Comparison of ENCODE assay signal across 8 cellular contexts in the genomic region with DNA sequence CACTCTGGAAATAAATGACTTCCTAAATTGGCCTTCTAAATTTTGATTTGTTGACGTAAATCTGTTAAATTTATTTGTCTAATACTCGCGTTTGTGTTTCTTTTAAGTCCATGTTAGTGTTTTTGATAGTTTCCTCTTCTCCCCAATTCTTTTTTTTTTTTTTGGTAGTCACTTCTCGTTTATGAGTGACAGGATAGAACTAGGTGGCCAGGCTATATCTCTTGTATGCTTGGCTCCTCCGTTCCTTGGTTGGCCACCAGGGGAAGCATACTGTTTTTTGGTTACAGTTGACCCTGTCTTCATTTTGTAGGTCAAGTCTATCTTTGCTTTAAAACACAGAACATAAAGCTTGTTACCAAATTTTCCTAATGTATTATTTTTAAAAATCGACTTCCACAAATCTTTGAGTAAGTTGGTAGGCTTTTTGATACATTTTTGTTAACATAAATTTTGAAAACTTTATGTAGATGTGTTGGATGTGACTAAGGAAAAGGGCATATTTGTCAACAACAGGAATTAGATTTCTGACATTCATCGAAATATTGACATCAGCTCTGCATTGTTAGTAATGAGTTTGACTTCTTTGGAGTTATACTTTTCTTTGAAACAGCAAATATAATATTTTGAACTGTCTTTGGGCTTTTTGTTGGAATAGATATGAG. TPM values are rescaled to one million over a fixed set of nuclear protein-coding genes. Genes with fewer than 3 reads are reported as not detected.
DNase-seq lines count a peak whose midpoint lies in the region; ATAC-seq, FAIRE-seq and TF ChIP-seq lines count a peak whose summit lies in the region.

No MANE protein-coding gene starts in this region.

- H3K4me1 ChIP-seq in A549 (peaks cover 30% of the 10 kb centered on the region), MM.1S (ENCODE audit: low read length) (no peaks in the 10 kb centered on the region), ovary (ENCODE audit: insufficient read depth) (peaks cover 7% of the 10 kb centered on the region), vagina (peaks cover 28% of the 10 kb centered on the region)

- peak; percentile 60 for TF ChIP-seq CTCF in A549 (IDR thresholded peaks at IDR 0.05)
- peak; percentile 58 for TF ChIP-seq CTCF in MM.1S (IDR thresholded peaks at IDR 0.05; ENCODE audit: low read length)
- TF ChIP-seq CTCF in ovary (IDR thresholded peaks at IDR 0.05), result peak; percentile 28 to 69 (median 37)
- peak; percentile 20 to 62 (median 49) for TF ChIP-seq CTCF in vagina (IDR thresholded peaks at IDR 0.05)

- no peaks in the 10 kb centered on the region for H3K9me3 Mint-ChIP-seq in activated naive CD4-positive, alpha-beta T cell treated with anti-CD3 and anti-CD28 coated beads for 36 hours

- H3K27me3 ChIP-seq in MM.1S (replicated peaks; ENCODE audit: insufficient read depth, low read length), result no peaks in the 10 kb centered on the region
- H3K27me3 ChIP-seq in ovary, result no peaks in the 10 kb centered on the region
- H3K27me3 ChIP-seq in vagina, result no peaks in the 10 kb centered on the region

- H4K20me1 ChIP-seq in MM.1S (ENCODE audit: insufficient read depth, low read length), result no peaks in the 10 kb centered on the region

- no peak overlapping the region for H2AFZ ChIP-seq in MM.1S (ENCODE audit: low read length)

- H3K9ac ChIP-seq in MM.1S (ENCODE audit: low read length), result no peak overlapping the region

- H3K4me2 ChIP-seq in A549, result peak overlapping the region; percentile 77
- peak overlapping the region; percentile 67 for H3K4me2 ChIP-seq in MM.1S (ENCODE audit: low read depth, low read length)

- peak overlapping the region; percentile 85; the same call in 2 of the 3 replicates for H3K4me3 ChIP-seq in A549
- peak overlapping the region; percentile 74 for H3K4me3 ChIP-seq in MM.1S (ENCODE audit: low read length)
- no peak overlapping the region for H3K4me3 ChIP-seq in ovary
- H3K4me3 ChIP-seq in vagina, result peak overlapping the region in 1 of 2 donors; percentile 72

- CTCF ChIA-PET in A549 (lab: Yijun Ruan, JAX), result interaction anchor here (0.5 to 3.9 kb wide), 53 partner anchors 9 to 1348 kb away, joined by 3 to 34 read pairs (median 4); partner anchors contain the start of genes ANKRD9 and RD3L
- CTCF ChIA-PET in activated naive CD4-positive, alpha-beta T cell treated with anti-CD3 and anti-CD28 coated beads for 36 hours (lab: Charles Lee), result interaction anchor here (0.6 to 2.0 kb wide), 24 partner anchors 9 to 593 kb away, joined by 3 to 12 read pairs (median 4); no protein-coding TSS in a partner anchor

- H3K27ac ChIP-seq in A549, result no peak overlapping the region
- no peak overlapping the region for H3K27ac ChIP-seq in MM.1S (ENCODE audit: low read length)
- H3K27ac ChIP-seq in ovary, result no peak overlapping the region
- H3K27ac ChIP-seq in vagina, result no peak overlapping the region

- WGBS in A549 (ENCODE audit: missing lambda C conversion rate), result 4% methylated on average over 7 of the region's 7 CpGs
- WGBS in ovary, 3 donors, result 34 to 37% (median 36%) methylated on average over 7 of the region's 7 CpGs

- intact Hi-C loops in activated naive CD4-positive, alpha-beta T cell treated with anti-CD3 and anti-CD28 coated beads for 36 hours (cut with micrococcal nuclease), result loop anchor here (1.0 to 10.0 kb wide), 3 partner anchors 12 to 630 kb away; partner anchors contain the start of gene DYNC1H1
- intact Hi-C loops in ovary (cut with DNase I), result no loop called here
- intact Hi-C loops in vagina (cut with DNase I), result loop anchor here (5.0 kb wide), 1 partner anchor 632 kb away; the partner anchor contains the start of gene DYNC1H1

- no peak for TF ChIP-seq POLR2A in A549 (IDR thresholded peaks at IDR 0.05; ENCODE audit: low read length)
- TF ChIP-seq POLR2A in ovary (IDR thresholded peaks at IDR 0.05), result no peak
- no peak for TF ChIP-seq POLR2A in vagina (IDR thresholded peaks at IDR 0.05)

- no peaks in the 10 kb centered on the region for H3K9me3 ChIP-seq in A549
- no peaks in the 10 kb centered on the region for H3K9me3 ChIP-seq in MM.1S (replicated peaks; ENCODE audit: insufficient read depth, low read length)
- no peaks in the 10 kb centered on the region for H3K9me3 ChIP-seq in ovary
- H3K9me3 ChIP-seq in vagina, result no peaks in the 10 kb centered on the region

- H3K36me3 Mint-ChIP-seq in activated naive CD4-positive, alpha-beta T cell treated with anti-CD3 and anti-CD28 coated beads for 36 hours (ENCODE audit: low read depth), result peaks cover 6% of the 10 kb centered on the region

- TF ChIP-seq RAD21 in A549 (conservative IDR thresholded peaks at IDR 0.05 in 1 of 2, IDR thresholded peaks at IDR 0.05 in 1 of 2), result peak; percentile 42 to 43; a peak in 4 of 5 replicates

- peak overlapping the region; percentile 83 for H3K4me3 Mint-ChIP-seq in activated naive CD4-positive, alpha-beta T cell treated with anti-CD3 and anti-CD28 coated beads for 36 hours

- no peaks in the 10 kb centered on the region for H3K9me2 ChIP-seq in MM.1S (replicated peaks; ENCODE audit: insufficient read depth, low read length)

- peaks cover 28% of the 10 kb centered on the region for H3K79me2 ChIP-seq in MM.1S (ENCODE audit: low read length)

- POLR2A ChIA-PET in A549 (lab: Yijun Ruan, JAX), result interaction anchor here (0.5 to 1.0 kb wide), 2 partner anchors 60 to 70 kb away, joined by 3 to 5 read pairs; no protein-coding TSS in a partner anchor

- H3K4me1 Mint-ChIP-seq in activated naive CD4-positive, alpha-beta T cell treated with anti-CD3 and anti-CD28 coated beads for 36 hours (ENCODE audit: low read depth), result peaks cover 36% of the 10 kb centered on the region

- H3K36me3 ChIP-seq in MM.1S (replicated peaks; ENCODE audit: insufficient read depth, low read length) (no peaks in the 10 kb centered on the region), ovary (no peaks in the 10 kb centered on the region), vagina (peaks cover 0 to 3% of the 10 kb centered on the region in 2 donors)

- peak; percentile 79 to 93 for DNase-seq in A549 (ENCODE audit: low read depth in 1 of 2, low spot score in 1 of 2)
- peak; percentile 68 for DNase-seq in MM.1S
- peak; percentile 42 for DNase-seq in SHP77 treated with DMSO at 0.1 percent for 48 hours (lab: John Stamatoyannopoulos, UW)
- DNase-seq in activated naive CD4-positive, alpha-beta T cell treated with anti-CD3 and anti-CD28 coated beads for 36 hours, result peak; percentile 83
- DNase-seq in globus pallidus (ENCODE audit: low spot score), result peak; percentile 44
- peak in 3 of 5 donors; percentile 40 to 56 (median 52) for DNase-seq in ovary
- no peak for DNase-seq in vagina (ENCODE audit: extremely low spot score in 2 of 2)

- 0 out of 2 replicates have a peak, but pooled peaks cover 3% of the 10 kb centered on the region for H3F3A ChIP-seq in MM.1S (ENCODE audit: insufficient read depth, low read length)

- TF ChIP-seq EP300 in A549 (IDR thresholded peaks at IDR 0.05) (no peak), ovary (IDR thresholded peaks at IDR 0.05) (no peak)

- peak overlapping the region; percentile 2 for H3K27ac Mint-ChIP-seq in activated naive CD4-positive, alpha-beta T cell treated with anti-CD3 and anti-CD28 coated beads for 36 hours

- ATAC-seq in A549, result peak in 1 of 2 experiments; percentile 50; a peak in 3 of 6 replicates
- peak; percentile 23 for ATAC-seq in GM18520 (IDR thresholded peaks at IDR 0.05; ENCODE audit: unreplicated experiment)

- FAIRE-seq in A549 (lab: Jason Lieb, UNC), result peak; percentile 63

- no peaks in the 10 kb centered on the region for H3K27me3 Mint-ChIP-seq in activated naive CD4-positive, alpha-beta T cell treated with anti-CD3 and anti-CD28 coated beads for 36 hours (ENCODE audit: low read depth)

TF ChIP-seq in A549, 52 proteins besides CTCF, POLR2A, EP300 and RAD21:
- TF ChIP-seq SMC3 (IDR thresholded peaks at IDR 0.05), result peak; percentile 37; the same call in 2 of the 3 replicates
- TF ChIP-seq PHF8 (IDR thresholded peaks at IDR 0.05; ENCODE audit: borderline replicate concordance, low read depth), result no peak
- TF ChIP-seq FOSL2 (IDR thresholded peaks at IDR 0.05), result no peak
- TF ChIP-seq FOSL2 (CRISPR knock-in tag; IDR thresholded peaks at IDR 0.05), result no peak
- TF ChIP-seq TP53 (CRISPR knock-in tag; IDR thresholded peaks at IDR 0.05), result no peak
- peak; percentile 91 for TF ChIP-seq ESRRA (IDR thresholded peaks at IDR 0.05; ENCODE audit: borderline replicate concordance, low read length)

RNA-seq across cellular contexts. Expression of gene RCOR1, which starts 2.2 kb away (rescaled TPM):
- polyA plus RNA-seq in A549 (2011; rRNA removed) (24.7 and 25.5 TPM in 2 replicates), A549 (2017; fragmentation: RNase III; extraction: RNeasy Plus Mini Kit Qiagen cat#74134 plus additional on column Dnase treatment) (16.4 to 17.7 TPM (median 17.1 TPM) in 3 replicates), ovary (10 to 100 TPM in 1 of 2 donors, 1 to 10 TPM in 1; 7.2 to 17.2 TPM)
- 8.3 and 10.0 TPM in 2 replicates for polyA plus RNA-seq in A549 (2012; cell fraction: cytosol; rRNA removed)
- 8.0 and 10.3 TPM in 2 replicates for polyA plus RNA-seq in A549 (2012; cell fraction: nucleus; rRNA removed)
- 22.7 and 24.3 TPM in 2 replicates for polyA minus RNA-seq in A549 (2011; rRNA and poly(A)+ RNA removed)
- total RNA-seq in activated naive CD4-positive, alpha-beta T cell treated with anti-CD3 and anti-CD28 coated beads for 36 hours, result 10 to 100 TPM; 11.9 to 12.2 TPM
- total RNA-seq in ovary (10 to 100 TPM in 6 of 7 donors, 1 to 10 TPM in 1; 8.1 to 22.3 (median 18.6) TPM), vagina (24.3 TPM)

Comparison
In these comparisons a context has a peak if more than half of its experiments do, and no peak if none do; other contexts are left out.
1. DNase-seq: peak in A549 (2 of 2), MM.1S (single experiment), SHP77 treated with DMSO at 0.1 percent for 48 hours (single experiment), activated naive CD4-positive, alpha-beta T cell treated with anti-CD3 and anti-CD28 coated beads for 36 hours (single experiment), globus pallidus (single experiment) and ovary (3 of 5); none in vagina (0 of 2).
2. intact Hi-C loops: an anchor here in activated naive CD4-positive, alpha-beta T cell treated with anti-CD3 and anti-CD28 coated beads for 36 hours (1.0 to 10.0 kb wide) and vagina (5.0 kb wide); none called in ovary.
3. Peak in every context shown above with its lines, with median percentiles within 50 percentile points of each other: CTCF ChIP-seq.